23 cellular contexts compared by ENCODE assay signal in the genomic region with DNA sequence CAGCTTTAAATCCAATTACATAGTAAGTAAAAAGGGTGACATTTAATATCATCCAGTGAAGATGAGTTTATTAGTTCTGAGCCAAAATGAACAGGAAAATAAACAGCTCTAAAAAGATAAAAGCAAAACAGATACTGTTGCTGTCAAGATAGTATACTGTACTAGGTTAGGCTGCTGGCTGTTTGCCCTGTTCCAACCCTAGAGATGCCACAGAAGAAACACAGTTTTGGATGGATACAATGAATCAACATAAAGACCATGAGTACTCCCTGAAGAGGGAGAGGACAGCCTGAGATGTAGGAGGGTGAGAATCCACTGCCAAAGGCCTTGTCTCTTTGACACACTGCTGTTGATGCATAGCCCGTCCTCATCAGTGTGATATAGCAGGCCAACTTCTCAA.
DNase-seq lines count a peak whose midpoint lies in the region; ATAC-seq, FAIRE-seq and TF ChIP-seq lines count a peak whose summit lies in the region.
"Had no signal": no experiment of that assay in that cellular context is flagged by ENCODE, and none has a peak within 500 bp of the region (broad histone marks: within the 10 kb centered on the region; RNA-seq: fewer than 3 reads in every experiment).

No MANE protein-coding gene starts in this region.

- H3K79me2 ChIP-seq in PC-3 (ENCODE audit: low read length) (no peaks in the 10 kb centered on the region), keratinocyte (ENCODE audit: control insufficient read depth, insufficient read depth, low read length) (no peaks in the 10 kb centered on the region)

- H3K4me1 ChIP-seq in PC-3 (ENCODE audit: insufficient read depth, low read length) (peaks cover 17% of the 10 kb centered on the region; the same call in 1 of the 2 replicates), keratinocyte (ENCODE audit: control insufficient read depth, extremely low read depth, insufficient read depth, low read length) (peaks cover 5% of the 10 kb centered on the region), testis (no peaks in the 10 kb centered on the region), Caco-2 (no peaks in the 10 kb centered on the region)
- H3K4me1 ChIP-seq: BLaER1 treated with 17β-estradiol and CSF1 and Interleukin-3, amounts not matched to agents 10 nM and 100 nM had no signal

- peak; percentile 67 for FAIRE-seq in keratinocyte (lab: Jason Lieb, UNC)
- FAIRE-seq: A204.1, D721Med, G401.6, GM12891, GM19239 had no signal

- H2AFZ ChIP-seq in PC-3 (ENCODE audit: low read length) = no peak overlapping the region
- H2AFZ ChIP-seq in keratinocyte (ENCODE audit: control insufficient read depth, low read length) = peak overlapping the region; percentile 12

- dilution Hi-C loops in keratinocyte (cut with MboI; ENCODE audit: extremely low pct_ligation_motif_present, low sequenced_read_pairs) = no loop called here

- POLR2A ChIA-PET in PC-3 (lab: Charles Lee; ENCODE audit: unreplicated experiment) = no interaction called here
- POLR2A ChIA-PET in Caco-2 (lab: Charles Lee) = no interaction called here

- H3K27me3 ChIP-seq in PC-3 (ENCODE audit: low read length) (no peaks in the 10 kb centered on the region), keratinocyte (ENCODE audit: control insufficient read depth, extremely low read depth, insufficient read depth, low read length) (no peaks in the 10 kb centered on the region), testis (no peaks in the 10 kb centered on the region), Caco-2 (replicated peaks; ENCODE audit: control insufficient read depth, insufficient read depth, low read length) (no peaks in the 10 kb centered on the region)
- H3K27me3 ChIP-seq: BLaER1 treated with 17β-estradiol and CSF1 and Interleukin-3, amounts not matched to agents 10 nM and 100 nM had no signal

- BruUV-seq in PC-3 (replicated peaks; lab: Mats Ljungman, UMichigan) (no TSS peak), Caco-2 (replicated peaks; lab: Mats Ljungman, UMichigan) (no TSS peak)

- no peak for DNase-seq in PC-3
- DNase-seq in keratinocyte (ENCODE audit: low read depth, low spot score) = no peak
- peak; percentile 95 for DNase-seq in testis
- no peak for DNase-seq in AML-193 (lab: John Stamatoyannopoulos, UW)
- DNase-seq in cerebellum (ENCODE audit: low spot score) = no peak
- DNase-seq in Caco-2 = no peak
- DNase-seq: 8988T; ACHN; Calu3; CD4-positive, alpha-beta memory T cell; CD4-positive, CD25-positive, alpha-beta regulatory T cell; CD8-positive, alpha-beta memory T cell; COR-L47; DMS79 treated with DMSO at 0.1 percent for 48 hours; GF-D8 had no signal

- CTCF ChIA-PET in PC-3 (lab: Charles Lee) = no interaction called here
- CTCF ChIA-PET in Caco-2 (lab: Charles Lee) = no interaction called here

- H3K27ac Mint-ChIP-seq in Caco-2 (ENCODE audit: unreplicated experiment) = no peak overlapping the region
- H3K27ac Mint-ChIP-seq: B cell; CD14-positive monocyte; CD4-positive, alpha-beta memory T cell; CD4-positive, CD25-positive, alpha-beta regulatory T cell; CD8-positive, alpha-beta memory T cell had no signal

- no peaks in the 10 kb centered on the region for H3K4me1 Mint-ChIP-seq in Caco-2 (ENCODE audit: low read depth, unreplicated experiment)
- H3K4me1 Mint-ChIP-seq: B cell; CD14-positive monocyte; CD4-positive, alpha-beta memory T cell; CD4-positive, CD25-positive, alpha-beta regulatory T cell; CD8-positive, alpha-beta memory T cell had no signal

- H3K9me2 ChIP-seq in PC-3 (replicated peaks; ENCODE audit: low read length) = no peaks in the 10 kb centered on the region

- no peak overlapping the region for H3K4me3 ChIP-seq in PC-3 (ENCODE audit: low read length)
- H3K4me3 ChIP-seq in keratinocyte (ENCODE audit: control insufficient read depth in 2 of 3, extremely low read depth in 1 of 3, insufficient read depth in 2 of 3, low read depth in 1 of 3, low read length in 3 of 3) = no peak overlapping the region
- H3K4me3 ChIP-seq in testis = no peak overlapping the region
- no peak overlapping the region for H3K4me3 ChIP-seq in Caco-2 (ENCODE audit: low read depth, low read length)
- H3K4me3 ChIP-seq: BLaER1 treated with 17β-estradiol and CSF1 and Interleukin-3, amounts not matched to agents 10 nM and 100 nM had no signal

- no peak for TF ChIP-seq POLR2A in testis (IDR thresholded peaks at IDR 0.05)

- H3K4me3 Mint-ChIP-seq in Caco-2 (ENCODE audit: unreplicated experiment) = no peak overlapping the region
- H3K4me3 Mint-ChIP-seq: B cell; CD14-positive monocyte; CD4-positive, alpha-beta memory T cell; CD4-positive, CD25-positive, alpha-beta regulatory T cell; CD8-positive, alpha-beta memory T cell had no signal

- no peak for TF ChIP-seq CTCF in PC-3 (conservative IDR thresholded peaks at IDR 0.05; ENCODE audit: low read depth, low read length)
- no peak for TF ChIP-seq CTCF in keratinocyte (optimal IDR thresholded peaks at IDR 0.05 in 1 of 3, IDR thresholded peaks at IDR 0.05 in 1 of 3, conservative IDR thresholded peaks at IDR 0.05 in 1 of 3; ENCODE audit: extremely low read depth in 1 of 3, insufficient read depth in 2 of 3, low read length in 3 of 3)
- TF ChIP-seq CTCF in testis (IDR thresholded peaks at IDR 0.05) = no peak
- TF ChIP-seq CTCF in Caco-2 (IDR thresholded peaks at IDR 0.05; ENCODE audit: insufficient read depth in 1 of 2, low read depth in 1 of 2, low read length in 1 of 2, severe bottlenecking in 1 of 2, unreplicated experiment in 1 of 2) = no peak

- no peaks in the 10 kb centered on the region for H3K36me3 Mint-ChIP-seq in Caco-2 (ENCODE audit: insufficient read depth, unreplicated experiment)
- H3K36me3 Mint-ChIP-seq: CD14-positive monocyte; CD4-positive, alpha-beta memory T cell; CD4-positive, CD25-positive, alpha-beta regulatory T cell; CD8-positive, alpha-beta memory T cell had no signal

- 31 to 50% methylated on average over 1 of the region's 1 CpG for WGBS in testis, 2 donors

- no peaks in the 10 kb centered on the region for H3F3A ChIP-seq in PC-3 (ENCODE audit: low read length, unreplicated experiment)

- no peak overlapping the region for H3K4me2 ChIP-seq in PC-3 (ENCODE audit: low read length)
- no peak overlapping the region for H3K4me2 ChIP-seq in keratinocyte (ENCODE audit: control insufficient read depth, extremely low read depth, insufficient read depth, low read depth, low read length)
- H3K4me2 ChIP-seq: BLaER1 treated with 17β-estradiol and CSF1 and Interleukin-3, amounts not matched to agents 10 nM and 100 nM had no signal

- peaks cover 6% of the 10 kb centered on the region for H3K27me3 Mint-ChIP-seq in Caco-2 (ENCODE audit: insufficient read depth, unreplicated experiment)
- H3K27me3 Mint-ChIP-seq: B cell; CD4-positive, alpha-beta memory T cell; CD4-positive, CD25-positive, alpha-beta regulatory T cell; CD8-positive, alpha-beta memory T cell had no signal

- H4K20me1 ChIP-seq in PC-3 (ENCODE audit: low read length) = no peaks in the 10 kb centered on the region
- H4K20me1 ChIP-seq in keratinocyte (ENCODE audit: control insufficient read depth, extremely low read depth, insufficient read depth, low read length) = no peaks in the 10 kb centered on the region
- H4K20me1 ChIP-seq: BLaER1 treated with 17β-estradiol and CSF1 and Interleukin-3, amounts not matched to agents 10 nM and 100 nM had no signal

- peak overlapping the region; percentile 0; the same call in 1 of the 2 replicates for H3K9ac ChIP-seq in PC-3 (ENCODE audit: low read length)
- no peak overlapping the region for H3K9ac ChIP-seq in keratinocyte (ENCODE audit: control insufficient read depth, extremely low read depth, insufficient read depth, low read length)
- H3K9ac ChIP-seq: BLaER1 treated with 17β-estradiol and CSF1 and Interleukin-3, amounts not matched to agents 10 nM and 100 nM had no signal

- intact Hi-C loops in PC-3 (cut with micrococcal nuclease) (no loop called here), testis (cut with DNase I; ENCODE audit: low total_unique reads) (no loop called here), Caco-2 (cut with micrococcal nuclease; ENCODE audit: unreplicated experiment) (no loop called here)

- peaks cover 21% of the 10 kb centered on the region for H3K9me3 Mint-ChIP-seq in Caco-2 (ENCODE audit: unreplicated experiment)

- peak overlapping the region; percentile 46 for H3K27ac ChIP-seq in PC-3 (ENCODE audit: low read length)
- no peak overlapping the region for H3K27ac ChIP-seq in keratinocyte (ENCODE audit: control insufficient read depth, insufficient read depth, low read length)
- no peak overlapping the region for H3K27ac ChIP-seq in testis
- H3K27ac ChIP-seq: BLaER1 treated with 17β-estradiol and CSF1 and Interleukin-3, amounts not matched to agents 10 nM and 100 nM had no signal

- H3K9me3 ChIP-seq in PC-3 (ENCODE audit: low read length) (no peaks in the 10 kb centered on the region; the same call in 1 of the 2 replicates), keratinocyte (ENCODE audit: control insufficient read depth, low read depth, low read length) (peaks cover 1% of the 10 kb centered on the region), testis (no peaks in the 10 kb centered on the region), Caco-2 (no peaks in the 10 kb centered on the region)

- no peaks in the 10 kb centered on the region for H3K9me1 ChIP-seq in keratinocyte (ENCODE audit: control insufficient read depth, extremely low read depth, insufficient read depth, low read length)

- ATAC-seq in PC-3 = no peak

- H3K36me3 ChIP-seq in PC-3 (ENCODE audit: low read depth, low read length) (no peaks in the 10 kb centered on the region), keratinocyte (ENCODE audit: control insufficient read depth in 2 of 2, extremely low read depth in 1 of 2, insufficient read depth in 2 of 2, low read length in 2 of 2) (no peaks in the 10 kb centered on the region), testis (ENCODE audit: low read depth, missing control alignments) (no peaks in the 10 kb centered on the region), Caco-2 (ENCODE audit: control insufficient read depth, insufficient read depth, low read length) (no peaks in the 10 kb centered on the region)
- H3K36me3 ChIP-seq: BLaER1 treated with 17β-estradiol and CSF1 and Interleukin-3, amounts not matched to agents 10 nM and 100 nM had no signal
